ENCODE assay signal across 9 cellular contexts in the genomic region with DNA sequence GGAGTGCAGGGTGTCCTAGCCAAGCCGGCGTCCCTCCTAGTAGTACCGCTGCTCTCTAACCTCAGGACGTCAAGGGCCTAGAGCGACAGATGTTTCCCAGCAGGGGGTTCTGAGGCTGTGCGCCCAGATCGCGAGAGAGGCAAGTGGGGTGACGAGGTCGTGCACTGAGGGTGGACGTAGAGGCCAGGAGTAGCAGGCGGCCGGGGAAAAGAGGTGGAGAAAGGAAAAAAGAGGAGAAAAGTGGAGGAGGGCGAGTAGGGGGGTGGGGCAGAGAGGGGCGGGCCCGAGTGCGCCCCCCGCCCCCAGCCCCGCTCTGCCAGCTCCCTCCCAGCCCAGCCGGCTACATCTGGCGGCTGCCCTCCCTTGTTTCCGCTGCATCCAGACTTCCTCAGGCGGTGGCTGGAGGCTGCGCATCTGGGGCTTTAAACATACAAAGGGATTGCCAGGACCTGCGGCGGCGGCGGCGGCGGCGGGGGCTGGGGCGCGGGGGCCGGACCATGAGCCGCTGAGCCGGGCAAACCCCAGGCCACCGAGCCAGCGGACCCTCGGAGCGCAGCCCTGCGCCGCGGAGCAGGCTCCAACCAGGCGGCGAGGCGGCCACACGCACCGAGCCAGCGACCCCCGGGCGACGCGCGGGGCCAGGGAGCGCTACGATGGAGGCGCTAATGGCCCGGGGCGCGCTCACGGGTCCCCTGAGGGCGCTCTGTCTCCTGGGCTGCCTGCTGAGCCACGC. TPM values are rescaled to one million over a fixed set of nuclear protein-coding genes. Genes with fewer than 3 reads are reported as not detected.
DNase-seq lines count a peak whose midpoint lies in the region; ATAC-seq and TF ChIP-seq lines count a peak whose summit lies in the region.
"Had no signal": no experiment of that assay in that cellular context is flagged by ENCODE, and none has a peak within 500 bp of the region (broad histone marks: within the 10 kb centered on the region; RNA-seq: fewer than 3 reads in every experiment).

A gene (plus strand): TSS at position 372 of the 733 bp plus-strand sequence. CDS start 282 bp downstream, at position 654.

- intact Hi-C loops in breast epithelium (cut with DNase I; ENCODE audit: low total_unique reads): loop anchor here (5.0 kb wide), 2 partner anchors 503 to 942 kb away; no protein-coding TSS in a partner anchor
- intact Hi-C loops in stomach (cut with DNase I; ENCODE audit: low total_unique reads): no loop called here

- peak within 1 kb of the TSS; percentile 86 to 98 for H3K27ac ChIP-seq in breast epithelium
- peak within 1 kb of the TSS; percentile 62 to 86 (median 84) for H3K27ac ChIP-seq in stomach
- H3K27ac ChIP-seq: 22Rv1 had no signal

- TF ChIP-seq CTCF in breast epithelium (IDR thresholded peaks at IDR 0.05) (no peak), stomach (IDR thresholded peaks at IDR 0.05) (no peak)

- whole genome bisulfite sequencing in stomach, 5 donors: 1 to 7% (median 3%) methylated on average over 24 to 62 of the region's 63 CpGs

- H3K9me3 ChIP-seq in breast epithelium (no peaks in the 10 kb centered on the region), stomach (no peaks in the 10 kb centered on the region)

- DNase-seq in DMS153 (lab: John Stamatoyannopoulos, UW): peak; percentile 13
- DNase-seq in DMS153 treated with DMSO at 0.1 percent for 48 hours (lab: John Stamatoyannopoulos, UW; ENCODE audit: unreplicated experiment): no peak
- no peak for DNase-seq in breast epithelium (ENCODE audit: low spot score in 2 of 2)
- DNase-seq in iris pigment epithelial cell (ENCODE audit: low read depth): peak; percentile 38
- peak; percentile 43 for DNase-seq in stomach
- no peak for DNase-seq in cerebellar nuclear complex (lab: John Stamatoyannopoulos, UW)
- no peak for DNase-seq in NOMO-1 treated with DMSO at 0.1 percent for 48 hours (lab: John Stamatoyannopoulos, UW; ENCODE audit: unreplicated experiment)

- no peak for ATAC-seq in HG03378 (IDR thresholded peaks at IDR 0.05; ENCODE audit: unreplicated experiment)

- H3K27me3 ChIP-seq in breast epithelium (peaks cover 0 to 4% of the 10 kb centered on the region in 2 donors), stomach (peaks cover 3 to 40% (median 19%) of the 10 kb centered on the region in 3 donors)

- H3K4me1 ChIP-seq in breast epithelium: peaks cover 0 to 8% of the 10 kb centered on the region in 2 donors
- peaks cover 11 to 39% (median 19%) of the 10 kb centered on the region in 4 donors for H3K4me1 ChIP-seq in stomach

- TF ChIP-seq POLR2A in breast epithelium (IDR thresholded peaks at IDR 0.05) (no peak), stomach (IDR thresholded peaks at IDR 0.05) (no peak)

- TF ChIP-seq EP300 in stomach (IDR thresholded peaks at IDR 0.05): no peak

- H3K4me3 ChIP-seq in breast epithelium: peak within 1 kb of the TSS; percentile 55 to 90 (median 77)
- peak within 1 kb of the TSS; percentile 48 to 58 (median 52) for H3K4me3 ChIP-seq in stomach

- H3K36me3 ChIP-seq in breast epithelium: no peaks in the 10 kb centered on the region
- H3K36me3 ChIP-seq in stomach: peaks cover 0 to 8% (median 3%) of the 10 kb centered on the region in 4 donors

RNA-seq across cellular contexts. Expression of the gene that starts here (rescaled TPM):
- total RNA-seq in breast epithelium (1,000 to 10,000 TPM in 1 of 3 donors, 100 to 1,000 TPM in 2; 113 to 1,485 (median 459) TPM), stomach (100 to 1,000 TPM in 4 of 5 donors, 10 to 100 TPM in 1; 67.9 to 206 (median 142) TPM)
- 10 to 100 TPM; 17.7 to 67.9 (median 39.6) TPM for polyA plus RNA-seq in stomach

Comparison
In these comparisons a context has a peak if more than half of its experiments do, and no peak if none do; other contexts are left out.
1. DNase-seq: peak in DMS153 (single experiment), iris pigment epithelial cell (single experiment) and stomach (single experiment); none in DMS153 treated with DMSO at 0.1 percent for 48 hours (single experiment), breast epithelium (0 of 2), cerebellar nuclear complex (0 of 2) and NOMO-1 treated with DMSO at 0.1 percent for 48 hours (single experiment).